ENCODE assay signal across 20 cellular contexts in the genomic region with DNA sequence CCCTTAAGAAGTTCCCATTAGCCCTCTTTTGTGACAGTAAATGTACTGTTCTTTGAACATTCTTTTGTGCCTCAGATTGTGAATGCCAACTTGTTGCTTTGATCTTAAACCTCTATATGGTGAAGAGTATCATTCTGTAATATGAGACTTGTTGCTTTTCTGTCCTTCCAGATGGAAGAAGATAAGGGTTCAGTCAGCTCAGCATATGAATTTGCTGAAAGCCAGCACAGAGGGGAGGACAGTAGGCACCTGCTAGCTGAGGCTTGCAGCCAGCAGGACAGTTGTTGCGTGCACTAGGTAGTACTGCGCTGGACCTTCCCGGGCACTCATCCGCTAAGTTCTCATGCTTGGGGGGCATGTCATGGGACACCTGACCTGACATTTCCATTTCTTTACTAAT.
DNase-seq lines count a peak whose midpoint lies in the region; ATAC-seq and TF ChIP-seq lines count a peak whose summit lies in the region.
"Had no signal": no experiment of that assay in that cellular context is flagged by ENCODE, and none has a peak within 500 bp of the region (broad histone marks: within the 10 kb centered on the region; RNA-seq: fewer than 3 reads in every experiment).

No MANE protein-coding gene starts in this region.

- no peak for DNase-seq in activated CD4-positive, alpha-beta T cell treated with anti-CD3 and anti-CD28 coated beads for 36 hours
- no peak for DNase-seq in activated CD4-positive, alpha-beta T cell treated with anti-CD3 and anti-CD28 coated beads, Interleukin-2, amount 50 U/mL, for 4 hours
- DNase-seq in central memory CD8-positive, alpha-beta T cell (ENCODE audit: low spot score in 2 of 2) = no peak
- no peak for DNase-seq in cerebellum (ENCODE audit: low spot score)
- DNase-seq in NCI-H2227 treated with DMSO at 0.1 percent for 48 hours (lab: John Stamatoyannopoulos, UW) = no peak
- DNase-seq in ACHN = no peak
- DNase-seq: activated CD8-positive, alpha-beta memory T cell treated with anti-CD3 and anti-CD28 coated beads, Interleukin-2, amount 50 U/mL, for 4 hours; activated naive CD4-positive, alpha-beta T cell treated with Interleukin-2 at 50 U/mL for 16 hours; colonic mucosa; heart left ventricle; left ventricle myocardium inferior; NCI-H2171 treated with DMSO at 0.1 percent for 48 hours; spleen; substantia nigra had no signal

- intact Hi-C loops in activated CD4-positive, alpha-beta T cell treated with anti-CD3 and anti-CD28 coated beads for 36 hours (cut with DNase I, micrococcal nuclease) = loop anchor here in 1 of 2 experiments (5.0 to 10.0 kb wide), 2 partner anchors 191 to 482 kb away; no protein-coding TSS in a partner anchor

- H3K4me1 Mint-ChIP-seq in activated CD4-positive, alpha-beta T cell treated with anti-CD3 and anti-CD28 coated beads for 36 hours = peaks cover 8% of the 10 kb centered on the region
- H3K4me1 Mint-ChIP-seq in central memory CD8-positive, alpha-beta T cell = peaks cover 5% of the 10 kb centered on the region
- H3K4me1 Mint-ChIP-seq: brain had no signal

- no peaks in the 10 kb centered on the region for H3K9me3 Mint-ChIP-seq in activated CD4-positive, alpha-beta T cell treated with anti-CD3 and anti-CD28 coated beads for 36 hours (ENCODE audit: low read depth)
- H3K9me3 Mint-ChIP-seq in central memory CD8-positive, alpha-beta T cell = no peaks in the 10 kb centered on the region
- H3K9me3 Mint-ChIP-seq: brain had no signal

- H3K27ac Mint-ChIP-seq in activated CD4-positive, alpha-beta T cell treated with anti-CD3 and anti-CD28 coated beads for 36 hours = peak overlapping the region; percentile 65
- peak overlapping the region; percentile 33 for H3K27ac Mint-ChIP-seq in central memory CD8-positive, alpha-beta T cell (ENCODE audit: low read depth)
- H3K27ac Mint-ChIP-seq: brain had no signal

- CTCF ChIA-PET in activated CD4-positive, alpha-beta T cell treated with anti-CD3 and anti-CD28 coated beads for 36 hours (lab: Charles Lee) = interaction anchor here (0.6 to 1.3 kb wide), 3 partner anchors 9 to 76 kb away, joined by 3 to 5 read pairs (median 3); no protein-coding TSS in a partner anchor

- ATAC-seq in activated CD4-positive, alpha-beta T cell treated with anti-CD3 and anti-CD28 coated beads for 36 hours = no peak
- ATAC-seq in GM18505 (IDR thresholded peaks at IDR 0.05; ENCODE audit: unreplicated experiment) = peak; percentile 18
- ATAC-seq in HG03354 (IDR thresholded peaks at IDR 0.05; ENCODE audit: poor library complexity, severe bottlenecking, unreplicated experiment) = peak; percentile 29
- ATAC-seq in central memory CD8-positive, alpha-beta T cell (replicated peaks; ENCODE audit: extremely low read depth, poor library complexity, severe bottlenecking) = no peak
- ATAC-seq: A549; activated CD4-positive, CD25-positive, alpha-beta regulatory T cell treated with anti-CD3 and anti-CD28 coated beads, Interleukin-2, amount 50 U/mL, for 24 hours; heart left ventricle; Panc1 had no signal

- no peak overlapping the region for H3K4me3 Mint-ChIP-seq in activated CD4-positive, alpha-beta T cell treated with anti-CD3 and anti-CD28 coated beads for 36 hours
- H3K4me3 Mint-ChIP-seq in central memory CD8-positive, alpha-beta T cell = no peak overlapping the region
- H3K4me3 Mint-ChIP-seq: brain had no signal

- in situ Hi-C loops in ACHN (cut with HindIII; ENCODE audit: low pct_ligation_motif_present, low pct_unique_long_range_greater_than_20kb, low sequenced_read_pairs) = no loop called here

- H3K36me3 Mint-ChIP-seq in activated CD4-positive, alpha-beta T cell treated with anti-CD3 and anti-CD28 coated beads for 36 hours (ENCODE audit: low read depth) = peaks cover 13% of the 10 kb centered on the region
- H3K36me3 Mint-ChIP-seq in central memory CD8-positive, alpha-beta T cell (ENCODE audit: insufficient read depth) = peaks cover 37% of the 10 kb centered on the region

- TF ChIP-seq POLR2A in GM18505 (IDR thresholded peaks at IDR 0.05; ENCODE audit: borderline replicate concordance, extremely low read depth, insufficient read depth, insufficient read length) = no peak

- H3K27me3 Mint-ChIP-seq in activated CD4-positive, alpha-beta T cell treated with anti-CD3 and anti-CD28 coated beads for 36 hours = no peaks in the 10 kb centered on the region
- H3K27me3 Mint-ChIP-seq in central memory CD8-positive, alpha-beta T cell = no peaks in the 10 kb centered on the region
- H3K27me3 Mint-ChIP-seq: brain had no signal

- POLR2A ChIA-PET in activated CD4-positive, alpha-beta T cell treated with anti-CD3 and anti-CD28 coated beads for 36 hours (lab: Charles Lee) = interaction anchor here (0.6 kb wide), 1 partner anchor 1980 kb away, joined by 4 read pairs; no protein-coding TSS in a partner anchor

Comparison
In these comparisons a context has a peak if more than half of its experiments do, and no peak if none do; other contexts are left out.
1. ATAC-seq: peak in GM18505 (single experiment) and HG03354 (single experiment); none in activated CD4-positive, alpha-beta T cell treated with anti-CD3 and anti-CD28 coated beads for 36 hours (single experiment) and central memory CD8-positive, alpha-beta T cell (single experiment).